ENCODE assay signal across 22 cellular contexts in genomic region chr1:4086085-4086850, GRCh38.
"Had no signal": no experiment of that assay in that cellular context is flagged by ENCODE, and none has a peak within 500 bp of the region (broad histone marks: within the 10 kb centered on the region; RNA-seq: fewer than 3 reads in every experiment).

No MANE protein-coding gene starts in this region.

- H3K36me3 Mint-ChIP-seq: activated CD4-positive, alpha-beta memory T cell treated with anti-CD3 and anti-CD28 coated beads for 36 hours; activated naive CD8-positive, alpha-beta T cell; brain had no signal

- H3K27ac ChIP-seq: SJCRH30 had no signal

- H3K9me3 ChIP-seq: SJCRH30 had no signal

- H3K9me3 Mint-ChIP-seq: activated CD4-positive, alpha-beta T cell treated with anti-CD3 and anti-CD28 coated beads, Interleukin-2, amount 10 ng/mL, durations not matched to agents 7 days and 5 days; activated T-cell treated with anti-CD3 and anti-CD28 coated beads, Interleukin-2, amount 50 U/mL, for 4 hours; T-helper 1 cell treated with Interleukin-12 subunit alpha and Interleukin-12 subunit beta and Interleukin-4 antibody, amounts not matched to agents 30 μg/mL and 1 μg/mL, for 36 hours had no signal

- H3K27ac Mint-ChIP-seq: activated CD4-positive, alpha-beta memory T cell treated with anti-CD3 and anti-CD28 coated beads for 36 hours; activated CD4-positive, alpha-beta T cell treated with anti-CD3 and anti-CD28 coated beads, Interleukin-2, amount 10 ng/mL, durations not matched to agents 7 days and 5 days; activated naive CD4-positive, alpha-beta T cell treated with anti-CD3 and anti-CD28 coated beads for 36 hours; activated naive CD8-positive, alpha-beta T cell; IgD-negative memory B cell; T-helper 1 cell treated with Interleukin-12 subunit alpha and Interleukin-12 subunit beta and Interleukin-4 antibody, amounts not matched to agents 30 μg/mL and 1 μg/mL, for 36 hours; WTC11 had no signal

- H3K4me1 Mint-ChIP-seq: activated CD4-positive, alpha-beta T cell treated with anti-CD3 and anti-CD28 coated beads, Interleukin-2, amount 10 ng/mL, durations not matched to agents 7 days and 5 days; WTC11 had no signal

- H3K27me3 Mint-ChIP-seq: activated CD4-positive, alpha-beta T cell treated with anti-CD3 and anti-CD28 coated beads, Interleukin-2, amount 10 ng/mL, durations not matched to agents 7 days and 5 days; activated naive CD8-positive, alpha-beta T cell; IgD-negative memory B cell had no signal

- DNase-seq: activated CD4-positive, alpha-beta memory T cell treated with anti-CD3 and anti-CD28 coated beads for 36 hours; activated CD4-positive, alpha-beta T cell treated with anti-CD3 and anti-CD28 coated beads, Interleukin-2, amount 10 ng/mL, durations not matched to agents 7 days and 5 days; activated CD8-positive, alpha-beta memory T cell treated with anti-CD3 and anti-CD28 coated beads for 24 hours; activated gamma-delta T cell; activated naive CD4-positive, alpha-beta T cell treated with anti-CD3 and anti-CD28 coated beads for 36 hours; activated T-cell treated with anti-CD3 and anti-CD28 coated beads, Interleukin-2, amount 50 U/mL, for 4 hours; amygdala; KG1; NCI-H1048; NCI-H146; NCI-H187 treated with DMSO at 0.1 percent for 48 hours; NCI-H2081 treated with DMSO at 0.1 percent for 48 hours; NCI-H446 treated with DMSO at 0.1 percent for 48 hours; NCI-H524 treated with DMSO at 0.1 percent for 48 hours; NCI-H748 treated with DMSO at 0.1 percent for 48 hours; RPMI8226; SJCRH30 had no signal

- H3K36me3 ChIP-seq: SJCRH30 had no signal

- H3K4me3 ChIP-seq: SJCRH30 had no signal

- H3K4me1 ChIP-seq: SJCRH30 had no signal

- H3K4me3 Mint-ChIP-seq: activated CD4-positive, alpha-beta memory T cell treated with anti-CD3 and anti-CD28 coated beads for 36 hours; activated CD4-positive, alpha-beta T cell treated with anti-CD3 and anti-CD28 coated beads, Interleukin-2, amount 10 ng/mL, durations not matched to agents 7 days and 5 days; activated naive CD4-positive, alpha-beta T cell treated with anti-CD3 and anti-CD28 coated beads for 36 hours; activated naive CD8-positive, alpha-beta T cell; activated T-cell treated with anti-CD3 and anti-CD28 coated beads, Interleukin-2, amount 50 U/mL, for 4 hours; IgD-negative memory B cell; T-helper 1 cell treated with Interleukin-12 subunit alpha and Interleukin-12 subunit beta and Interleukin-4 antibody, amounts not matched to agents 30 μg/mL and 1 μg/mL, for 36 hours; WTC11 had no signal
